Comparison of ENCODE assay signal across 19 cellular contexts in genomic region chr10:7205656-7206055, GRCh38.
DNase-seq lines count a peak whose midpoint lies in the region; ATAC-seq and TF ChIP-seq lines count a peak whose summit lies in the region.
"Had no signal": no experiment of that assay in that cellular context is flagged by ENCODE, and none has a peak within 500 bp of the region (broad histone marks: within the 10 kb centered on the region; RNA-seq: fewer than 3 reads in every experiment).

No MANE protein-coding gene starts in this region.

- intact Hi-C loops in left ventricle myocardium inferior (cut with micrococcal nuclease) = no loop called here
- intact Hi-C loops in natural killer cell (cut with micrococcal nuclease) = no loop called here
- intact Hi-C loops in upper lobe of right lung (cut with DNase I) = no loop called here

- ATAC-seq in T-helper 17 cell = no peak
- ATAC-seq in natural killer cell = no peak
- no peak for ATAC-seq in GM19397 (IDR thresholded peaks at IDR 0.05; ENCODE audit: unreplicated experiment)
- no peak for ATAC-seq in upper lobe of right lung
- ATAC-seq in GM18520 (IDR thresholded peaks at IDR 0.05; ENCODE audit: unreplicated experiment) = no peak
- ATAC-seq: A549, PC-3 had no signal

- H3K9me3 ChIP-seq in T-helper 17 cell (ENCODE audit: control insufficient read depth, low read length, poor library complexity, severe bottlenecking) = no peaks in the 10 kb centered on the region
- no peaks in the 10 kb centered on the region for H3K9me3 ChIP-seq in left ventricle myocardium inferior (replicated peaks)
- no peaks in the 10 kb centered on the region for H3K9me3 ChIP-seq in upper lobe of right lung
- H3K9me3 ChIP-seq: A549; BLaER1 treated with 17β-estradiol and CSF1 and Interleukin-3, amounts not matched to agents 10 nM and 100 nM; HAP-1 had no signal

- DNase-seq in Ammon's horn (ENCODE audit: low spot score) (peak; percentile 68), T-helper 17 cell (no peak), left ventricle myocardium inferior (no peak), natural killer cell (no peak), upper lobe of right lung (no peak), AML-193 (lab: John Stamatoyannopoulos, UW) (no peak)
- DNase-seq: DMS79, IMR-90, NCI-H1436, NCI-H1930, NCI-H526, PC-3, RPMI8226 had no signal

- H3K4me1 Mint-ChIP-seq in T-helper 17 cell (peaks cover 7% of the 10 kb centered on the region), natural killer cell (peaks cover 6 to 21% of the 10 kb centered on the region in 2 donors)

- H3K27me3 Mint-ChIP-seq in T-helper 17 cell = no peaks in the 10 kb centered on the region
- no peaks in the 10 kb centered on the region for H3K27me3 Mint-ChIP-seq in natural killer cell (ENCODE audit: low read depth in 2 of 2)

- H3K4me3 Mint-ChIP-seq in T-helper 17 cell = no peak overlapping the region
- H3K4me3 Mint-ChIP-seq in natural killer cell = no peak overlapping the region

- no peak for TF ChIP-seq CTCF in left ventricle myocardium inferior (IDR thresholded peaks at IDR 0.05; ENCODE audit: borderline replicate concordance)
- no peak for TF ChIP-seq CTCF in natural killer cell (IDR thresholded peaks at IDR 0.05)
- no peak for TF ChIP-seq CTCF in upper lobe of right lung (IDR thresholded peaks at IDR 0.05)

- no peaks in the 10 kb centered on the region for H3K9me3 Mint-ChIP-seq in natural killer cell

- H3K4me3 ChIP-seq in left ventricle myocardium inferior (no peak overlapping the region), upper lobe of right lung (no peak overlapping the region)
- H3K4me3 ChIP-seq: A549; BLaER1 treated with 17β-estradiol and CSF1 and Interleukin-3, amounts not matched to agents 10 nM and 100 nM; HAP-1 had no signal

- H3K27ac ChIP-seq in left ventricle myocardium inferior (replicated peaks) (peak overlapping the region; percentile 36), upper lobe of right lung (no peak overlapping the region)
- H3K27ac ChIP-seq: A549, HL-60 had no signal

- H3K36me3 ChIP-seq in left ventricle myocardium inferior (peaks cover 29% of the 10 kb centered on the region), upper lobe of right lung (peaks cover 8% of the 10 kb centered on the region)

- H3K36me3 Mint-ChIP-seq in T-helper 17 cell (ENCODE audit: low read depth) (peaks cover 9% of the 10 kb centered on the region), natural killer cell (no peaks in the 10 kb centered on the region)

- H3K27ac Mint-ChIP-seq in T-helper 17 cell (peak overlapping the region; percentile 5), natural killer cell (peak overlapping the region; percentile 3 to 23)

- H3K27me3 ChIP-seq in left ventricle myocardium inferior (ENCODE audit: low read depth) (no peaks in the 10 kb centered on the region), upper lobe of right lung (no peaks in the 10 kb centered on the region)
- H3K27me3 ChIP-seq: BLaER1 treated with 17β-estradiol and CSF1 and Interleukin-3, amounts not matched to agents 10 nM and 100 nM had no signal

- H3K4me1 ChIP-seq in left ventricle myocardium inferior = peaks cover 16% of the 10 kb centered on the region
- H3K4me1 ChIP-seq in upper lobe of right lung = no peaks in the 10 kb centered on the region
